ENCODE assay signal across 1 cellular context in genomic region chr3:188153949-188154757, GRCh38.
TF ChIP-seq lines count a peak whose summit lies in the region.

LPP (plus strand) TSS chr3:188154157; CDS start chr3:188406121, 251,964 bp downstream.

TF ChIP-seq in HepG2, 621 proteins besides CTCF, POLR2A, EP300 and RAD21 (continued from another document and continues in another):
- TF ChIP-seq SNAPC4 (CRISPR knock-in tag; IDR thresholded peaks at IDR 0.05) (no peak), ZNF331 (CRISPR knock-in tag; IDR thresholded peaks at IDR 0.05) (no peak), ZNF468 (CRISPR knock-in tag; IDR thresholded peaks at IDR 0.05) (no peak), MTERF4 (CRISPR knock-in tag; IDR thresholded peaks at IDR 0.05) (0 out of 2 replicates have a peak, but pooled peaks have one; percentile 47), RBM39 (IDR thresholded peaks at IDR 0.05; ENCODE audit: low read depth, low read length, poor library complexity, severe bottlenecking) (no peak), ZSCAN20 (CRISPR knock-in tag; IDR thresholded peaks at IDR 0.05; ENCODE audit: borderline replicate concordance) (peak; percentile 92; the same call in 1 of the 2 replicates), SMC3 (IDR thresholded peaks at IDR 0.05; ENCODE audit: low read length) (no peak), HDAC1 (CRISPR knock-in tag; IDR thresholded peaks at IDR 0.05) (peak; percentile 75; the same call in 1 of the 2 replicates), NR0B2 (CRISPR knock-in tag; IDR thresholded peaks at IDR 0.05) (no peak), ZNF737 (CRISPR knock-in tag; IDR thresholded peaks at IDR 0.05; ENCODE audit: borderline replicate concordance) (no peak), PHF20 (CRISPR knock-in tag; IDR thresholded peaks at IDR 0.05) (no peak), ZNF646 (CRISPR knock-in tag; IDR thresholded peaks at IDR 0.05) (no peak), ZNF382 (CRISPR knock-in tag; IDR thresholded peaks at IDR 0.05; ENCODE audit: borderline replicate concordance) (no peak), ZNF513 (CRISPR knock-in tag; conservative IDR thresholded peaks at IDR 0.05) (no peak), ZNF205 (CRISPR knock-in tag; IDR thresholded peaks at IDR 0.05) (peak; percentile 53; the same call in 1 of the 2 replicates), SOX13 (IDR thresholded peaks at IDR 0.05) (no peak), SOX13 (CRISPR knock-in tag; conservative IDR thresholded peaks at IDR 0.05 in 1 of 2, IDR thresholded peaks at IDR 0.05 in 1 of 2) (no peak), ISX (CRISPR knock-in tag; conservative IDR thresholded peaks at IDR 0.05) (no peak), ZNF784 (CRISPR knock-in tag; IDR thresholded peaks at IDR 0.05; ENCODE audit: borderline replicate concordance) (no peak), RFX1 (IDR thresholded peaks at IDR 0.05) (no peak), ZNF446 (CRISPR knock-in tag; IDR thresholded peaks at IDR 0.05) (0 out of 2 replicates have a peak, but pooled peaks have one; percentile 55), GMEB2 (CRISPR knock-in tag; IDR thresholded peaks at IDR 0.05; ENCODE audit: low read depth) (no peak), THRA (CRISPR knock-in tag; IDR thresholded peaks at IDR 0.05; ENCODE audit: borderline replicate concordance) (0 out of 2 replicates have a peak, but pooled peaks have one; percentile 8), PHB2 (IDR thresholded peaks at IDR 0.05; ENCODE audit: partially characterized antibody) (no peak), HNF4A (CRISPR knock-in tag; IDR thresholded peaks at IDR 0.05) (peak; percentile 47), ZNF766 (CRISPR knock-in tag; IDR thresholded peaks at IDR 0.05; ENCODE audit: borderline replicate concordance) (no peak), SIX1 (CRISPR knock-in tag; IDR thresholded peaks at IDR 0.05; ENCODE audit: borderline replicate concordance) (no peak), PAF1 (CRISPR knock-in tag; IDR thresholded peaks at IDR 0.05) (no peak), ASH2L (IDR thresholded peaks at IDR 0.05; ENCODE audit: insufficient read length, low read depth, low read length) (peak; percentile 65), TRIM22 (IDR thresholded peaks at IDR 0.05) (no peak), NFE2L1 (CRISPR knock-in tag; IDR thresholded peaks at IDR 0.05; ENCODE audit: borderline replicate concordance) (no peak), ETV5 (CRISPR knock-in tag; IDR thresholded peaks at IDR 0.05; ENCODE audit: borderline replicate concordance) (peak; percentile 50; the same call in 1 of the 2 replicates), TOPORS (CRISPR knock-in tag; IDR thresholded peaks at IDR 0.05) (no peak), ZNF550 (CRISPR knock-in tag; IDR thresholded peaks at IDR 0.05; ENCODE audit: borderline replicate concordance) (no peak), SMARCE1 (IDR thresholded peaks at IDR 0.05; ENCODE audit: borderline replicate concordance) (no peak), ZMYM2 (CRISPR knock-in tag; IDR thresholded peaks at IDR 0.05) (no peak; the same call in 1 of the 2 replicates), NR3C1 (CRISPR knock-in tag; IDR thresholded peaks at IDR 0.05) (no peak), SPEN (CRISPR knock-in tag; IDR thresholded peaks at IDR 0.05; ENCODE audit: low read depth) (peak; percentile 63)
